ENCODE assay signal across 21 cellular contexts in the genomic region with DNA sequence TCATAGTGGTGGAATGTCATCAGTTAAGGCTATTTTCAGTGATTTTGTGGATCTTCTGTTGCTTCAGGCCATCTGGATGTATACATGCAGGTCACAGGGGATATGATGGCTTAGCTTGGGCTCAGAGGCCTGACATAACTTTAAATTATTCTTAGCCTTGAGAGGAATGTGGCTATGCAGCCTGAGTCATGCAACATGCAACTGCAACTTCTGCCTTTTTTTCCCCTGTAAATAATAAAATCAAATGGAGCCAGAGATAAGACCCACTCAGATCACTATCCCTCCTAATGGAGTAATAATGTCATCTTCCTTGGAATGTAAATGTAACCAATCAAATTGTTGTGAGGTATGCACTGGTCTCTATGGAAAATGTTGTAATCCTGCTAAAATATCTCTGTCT. TPM values are rescaled to one million over a fixed set of nuclear protein-coding genes. Genes with fewer than 3 reads are reported as not detected.
A peak's percentile ranks its signal among the peaks of the same experiment; 100 is the strongest.
DNase-seq lines count a peak whose midpoint lies in the region; ATAC-seq and TF ChIP-seq lines count a peak whose summit lies in the region.
"Had no signal": no experiment of that assay in that cellular context is flagged by ENCODE, and none has a peak within 500 bp of the region (broad histone marks: within the 10 kb centered on the region; RNA-seq: fewer than 3 reads in every experiment).

No MANE protein-coding gene starts in this region.

- H3K56ac ChIP-seq in IMR-90 (ENCODE audit: extremely low read depth, insufficient read depth, low read length): no peak overlapping the region

- peak overlapping the region; percentile 64; the same call in 1 of the 2 replicates for H2BK120ac ChIP-seq in IMR-90 (ENCODE audit: low read depth, low read length)

- peaks cover 4% of the 10 kb centered on the region for H3K9me3 ChIP-seq in IMR-90 (ENCODE audit: control insufficient read depth, insufficient read depth, low read length)
- H3K9me3 ChIP-seq in Peyer's patch: peaks cover 0 to 9% (median 0%) of the 10 kb centered on the region in 4 donors
- H3K9me3 ChIP-seq: colonic mucosa, vagina had no signal

- H2BK5ac ChIP-seq in IMR-90 (ENCODE audit: low read depth, low read length, poor library complexity, severe bottlenecking): peak overlapping the region; percentile 93

- TF ChIP-seq RAD21 in IMR-90 (IDR thresholded peaks at IDR 0.05; ENCODE audit: low read length): no peak

- no peak overlapping the region for H3K18ac ChIP-seq in IMR-90 (ENCODE audit: low read depth, low read length)

- H2AFZ ChIP-seq in IMR-90 (replicated peaks; ENCODE audit: low read length, poor library complexity): no peak overlapping the region

- H3K14ac ChIP-seq in IMR-90 (replicated peaks; ENCODE audit: low read depth, low read length): no peak overlapping the region

- in situ Hi-C loops in IMR-90 (cut with MboI; ENCODE audit: low sequenced_read_pairs): no loop called here
- in situ Hi-C loops in astrocyte of the spinal cord (cut with HindIII; ENCODE audit: low sequenced_read_pairs): no loop called here

- DNase-seq in AG08395 (ENCODE audit: low spot score): peak; percentile 17
- peak; percentile 82 for DNase-seq in IMR-90
- peak; percentile 16 for DNase-seq in astrocyte of the spinal cord (ENCODE audit: low read depth, low spot score)
- DNase-seq in glomerular visceral epithelial cell (ENCODE audit: extremely low spot score): peak; percentile 1
- no peak for DNase-seq in Peyer's patch
- DNase-seq in activated effector memory CD4-positive, alpha-beta T cell treated with Interleukin-2 at 50 U/mL for 16 hours: no peak
- no peak for DNase-seq in NCI-H510A treated with DMSO at 0.1 percent for 48 hours (lab: John Stamatoyannopoulos, UW)
- DNase-seq: activated CD4-positive, alpha-beta T cell treated with anti-CD3 and anti-CD28 coated beads, Interleukin-2, amount 50 U/mL, for 4 hours; activated naive CD4-positive, alpha-beta T cell treated with Interleukin-2 at 50 U/mL for 16 hours; activated T-cell treated with anti-CD3 and anti-CD28 coated beads for 4 hours; CD8-positive, alpha-beta T cell; colonic mucosa; DMS79; left colon; NCI-H187; psoas muscle had no signal

- peak; percentile 86 for ATAC-seq in IMR-90 (ENCODE audit: low read depth)
- no peak for ATAC-seq in GM21447 (IDR thresholded peaks at IDR 0.05; ENCODE audit: unreplicated experiment)
- ATAC-seq: CD8-positive, alpha-beta T cell; left colon; psoas muscle had no signal

- H3K4me2 ChIP-seq in IMR-90 (ENCODE audit: low read depth, low read length): no peak overlapping the region

- CTCF ChIA-PET in IMR-90 (lab: Yijun Ruan, JAX): no interaction called here

- H3K4me1 ChIP-seq in IMR-90 (ENCODE audit: control insufficient read depth, insufficient read depth, low read length) (peaks cover 7% of the 10 kb centered on the region), Peyer's patch (no peaks in the 10 kb centered on the region)
- H3K4me1 ChIP-seq: colonic mucosa, psoas muscle, vagina had no signal

- H2AK9ac ChIP-seq in IMR-90 (replicated peaks; ENCODE audit: low read depth, low read length, poor library complexity): no peak overlapping the region

- H3K9me1 ChIP-seq in IMR-90 (ENCODE audit: insufficient read depth, low read length): peaks cover 3% of the 10 kb centered on the region; the same call in 1 of the 2 replicates

- no TSS peak for BruUV-seq in IMR-90 (replicated peaks; lab: Mats Ljungman, UMichigan)

- intact Hi-C loops in IMR-90 (cut with micrococcal nuclease): loop anchor here (10.0 kb wide), 1 partner anchor 213 kb away; no protein-coding TSS in a partner anchor

- H4K20me1 ChIP-seq in IMR-90 (ENCODE audit: insufficient read depth, low read length): no peaks in the 10 kb centered on the region

- no peak overlapping the region for H3K27ac ChIP-seq in IMR-90 (ENCODE audit: insufficient read depth, low read length)
- no peak overlapping the region for H3K27ac ChIP-seq in Peyer's patch
- H3K27ac ChIP-seq: colonic mucosa, psoas muscle, vagina, VCaP had no signal

- no peak overlapping the region for H2AK5ac ChIP-seq in IMR-90 (ENCODE audit: low read depth, low read length)

- H4K91ac ChIP-seq in IMR-90 (ENCODE audit: insufficient read depth, low read depth, low read length): peak overlapping the region; percentile 96; the same call in 1 of the 2 replicates

- H3K27me3 ChIP-seq in IMR-90 (ENCODE audit: control insufficient read depth, insufficient read depth, low read length) (no peaks in the 10 kb centered on the region), Peyer's patch (no peaks in the 10 kb centered on the region)
- H3K27me3 ChIP-seq: colonic mucosa, vagina had no signal

- no peak for TF ChIP-seq POLR2A in IMR-90 (IDR thresholded peaks at IDR 0.05; ENCODE audit: low read depth, low read length)
- TF ChIP-seq POLR2A in Peyer's patch (IDR thresholded peaks at IDR 0.05): no peak

- POLR2A ChIA-PET in IMR-90 (lab: Charles Lee; ENCODE audit: unreplicated experiment): no interaction called here

- TF ChIP-seq CTCF in IMR-90 (conservative IDR thresholded peaks at IDR 0.05; ENCODE audit: low read depth, low read length): no peak
- TF ChIP-seq CTCF in astrocyte of the spinal cord (IDR thresholded peaks at IDR 0.05; ENCODE audit: low read depth, low read length): no peak
- TF ChIP-seq CTCF in Peyer's patch (IDR thresholded peaks at IDR 0.05): no peak

- H3K23ac ChIP-seq in IMR-90 (ENCODE audit: low read depth, low read length): no peak overlapping the region

- H2BK15ac ChIP-seq in IMR-90 (ENCODE audit: low read depth, low read length): 0 out of 3 replicates have a peak overlapping the region, but pooled peaks have one; percentile 20

- H3K4me3 ChIP-seq in IMR-90 (ENCODE audit: insufficient read depth, low read depth, low read length) (no peak overlapping the region), astrocyte of the spinal cord (ENCODE audit: low read depth, low read length) (no peak overlapping the region), Peyer's patch (no peak overlapping the region)
- H3K4me3 ChIP-seq: colonic mucosa, psoas muscle, vagina had no signal

- no peak overlapping the region for H3K4ac ChIP-seq in IMR-90 (ENCODE audit: low read depth, low read length)

- no peak overlapping the region for H4K5ac ChIP-seq in IMR-90 (ENCODE audit: low read depth, low read length)

- H4K8ac ChIP-seq in IMR-90 (ENCODE audit: low read depth in 2 of 2, low read length in 2 of 2): no peak overlapping the region; a peak in 1 of 4 replicates

- H2BK20ac ChIP-seq in IMR-90 (ENCODE audit: low read depth, low read length): peak overlapping the region; percentile 20; the same call in 1 of the 2 replicates

- H3K79me1 ChIP-seq in IMR-90 (ENCODE audit: low read depth in 1 of 2, low read length in 2 of 2): no peaks in the 10 kb centered on the region

- dilution Hi-C loops in IMR-90 (cut with HindIII; ENCODE audit: low sequenced_read_pairs, unreplicated experiment): no loop called here

- H3K36me3 ChIP-seq in IMR-90 (ENCODE audit: control insufficient read depth, insufficient read depth, low read length) (no peaks in the 10 kb centered on the region), Peyer's patch (no peaks in the 10 kb centered on the region)
- H3K36me3 ChIP-seq: colonic mucosa, vagina had no signal

- H3K9ac ChIP-seq in IMR-90 (ENCODE audit: low read depth, low read length): no peak overlapping the region

TF ChIP-seq in IMR-90, 13 proteins besides CTCF, POLR2A, EP300 and RAD21:
- TF ChIP-seq CHD1 (IDR thresholded peaks at IDR 0.05; ENCODE audit: low read depth, low read length): no peak
- TF ChIP-seq MAFK (IDR thresholded peaks at IDR 0.05; ENCODE audit: low read depth, low read length): no peak
- no peak for TF ChIP-seq SMC3 (IDR thresholded peaks at IDR 0.05; ENCODE audit: low read depth, low read length)
- TF ChIP-seq MAZ (IDR thresholded peaks at IDR 0.05; ENCODE audit: borderline replicate concordance, low read depth, low read length): no peak
- TF ChIP-seq CEBPB (IDR thresholded peaks at IDR 0.05; ENCODE audit: low read depth, low read length): peak; percentile 18
- TF ChIP-seq RCOR1 (IDR thresholded peaks at IDR 0.05; ENCODE audit: insufficient replicate concordance, low read length): no peak
- no peak for TF ChIP-seq MXI1 (IDR thresholded peaks at IDR 0.05; ENCODE audit: borderline replicate concordance, low read depth, low read length)
- peak; percentile 29; the same call in 1 of the 2 replicates for TF ChIP-seq FOS (IDR thresholded peaks at IDR 0.05; ENCODE audit: low read depth, low read length)
- TF ChIP-seq RFX5 (IDR thresholded peaks at IDR 0.05; ENCODE audit: low read depth, low read length): no peak
- TF ChIP-seq, protein P1, sequence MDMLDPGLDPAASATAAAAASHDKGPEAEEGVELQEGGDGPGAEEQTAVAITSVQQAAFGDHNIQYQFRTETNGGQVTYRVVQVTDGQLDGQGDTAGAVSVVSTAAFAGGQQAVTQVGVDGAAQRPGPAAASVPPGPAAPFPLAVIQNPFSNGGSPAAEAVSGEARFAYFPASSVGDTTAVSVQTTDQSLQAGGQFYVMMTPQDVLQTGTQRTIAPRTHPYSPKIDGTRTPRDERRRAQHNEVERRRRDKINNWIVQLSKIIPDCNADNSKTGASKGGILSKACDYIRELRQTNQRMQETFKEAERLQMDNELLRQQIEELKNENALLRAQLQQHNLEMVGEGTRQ (IDR thresholded peaks at IDR 0.05; ENCODE audit: low read depth, low read length): no peak
- TF ChIP-seq ELK1 (IDR thresholded peaks at IDR 0.05; ENCODE audit: borderline replicate concordance, low read depth, low read length): no peak
- TF ChIP-seq BHLHE40 (IDR thresholded peaks at IDR 0.05; ENCODE audit: low read depth, low read length): no peak
- no peak for TF ChIP-seq NFE2L2 (IDR thresholded peaks at IDR 0.05; ENCODE audit: low read depth, low read length)
TF ChIP-seq in IMR-90: peak in this region for 2.

RNA-seq across cellular contexts. Expression of gene MAGEB17, which starts 54.8 kb away (rescaled TPM):
- total RNA-seq in IMR-90 (2012; rRNA removed) (under 0.01 TPM in 2 replicates), Peyer's patch (not detected)
- polyA plus RNA-seq in IMR-90 (2012; rRNA removed): 0.34 and 0.62 TPM in 2 replicates
- 0.08 and 0.15 TPM in 2 replicates for polyA plus RNA-seq in IMR-90 (2012; cell fraction: cytosol; rRNA removed)
- 1.7 and 1.8 TPM in 2 replicates for polyA plus RNA-seq in IMR-90 (2012; cell fraction: nucleus; rRNA removed; ENCODE audit: low replicate concordance)
- total RNA-seq: A673; CD8-positive, alpha-beta T cell; colonic mucosa; left colon; T-helper 1 cell treated with Interleukin-12 subunit alpha and Interleukin-12 subunit beta and Interleukin-4 antibody, amounts not matched to agents 30 ng/mL and 1 ng/mL, for 36 hours; vagina had no signal

Comparison
In these comparisons a context has a peak if more than half of its experiments do, and no peak if none do; other contexts are left out.
1. DNase-seq: peak in AG08395 (single experiment), IMR-90 (single experiment), astrocyte of the spinal cord (single experiment) and glomerular visceral epithelial cell (single experiment); none in Peyer's patch (0 of 3), activated effector memory CD4-positive, alpha-beta T cell treated with Interleukin-2 at 50 U/mL for 16 hours (single experiment) and NCI-H510A treated with DMSO at 0.1 percent for 48 hours (single experiment).